9 cellular contexts compared by ENCODE assay signal in the genomic region with DNA sequence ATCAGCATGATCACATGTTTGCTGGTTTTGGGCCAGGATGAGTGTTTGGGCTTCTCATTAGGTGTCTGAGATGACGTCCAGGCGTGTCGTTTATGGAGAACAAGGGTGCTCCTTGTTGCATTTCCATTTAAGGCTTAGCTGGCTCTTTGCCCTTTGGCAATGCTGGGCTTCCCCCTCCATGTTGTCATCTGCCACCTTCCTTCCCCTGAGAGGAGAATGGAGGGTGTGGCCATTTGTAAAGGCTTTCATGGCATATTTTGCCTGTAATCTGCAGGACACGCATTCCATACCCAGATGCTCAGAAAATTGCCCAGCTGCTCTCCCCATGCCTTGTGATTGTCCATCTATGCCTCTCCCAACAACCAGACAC. TPM values are rescaled to one million over a fixed set of nuclear protein-coding genes. Genes with fewer than 3 reads are reported as not detected.
DNase-seq lines count a peak whose midpoint lies in the region; ATAC-seq, FAIRE-seq and TF ChIP-seq lines count a peak whose summit lies in the region.
"Had no signal": no experiment of that assay in that cellular context is flagged by ENCODE, and none has a peak within 500 bp of the region (broad histone marks: within the 10 kb centered on the region; RNA-seq: fewer than 3 reads in every experiment).

No MANE protein-coding gene starts in this region.

- peak overlapping the region; percentile 55 to 96 (median 78) for H3K4me2 ChIP-seq in BLaER1 treated with 17β-estradiol and CSF1 and Interleukin-3, amounts not matched to agents 10 nM and 100 nM
- peak overlapping the region; percentile 79 for H3K4me2 ChIP-seq in keratinocyte (ENCODE audit: control insufficient read depth, extremely low read depth, insufficient read depth, low read depth, low read length)

- H3K9me3 ChIP-seq in BLaER1 treated with 17β-estradiol and CSF1 and Interleukin-3, amounts not matched to agents 10 nM and 100 nM (replicated peaks in 1 of 11) = no peaks in the 10 kb centered on the region
- H3K9me3 ChIP-seq in RWPE2 (ENCODE audit: severe bottlenecking) (no peaks in the 10 kb centered on the region), keratinocyte (ENCODE audit: control insufficient read depth, low read depth, low read length) (no peaks in the 10 kb centered on the region), sigmoid colon (no peaks in the 10 kb centered on the region)
- H3K9me3 ChIP-seq in CD4-positive, alpha-beta memory T cell (ENCODE audit: control insufficient read depth in 1 of 2, low read length in 2 of 2) = no peaks in the 10 kb centered on the region

- H3K27ac Mint-ChIP-seq in natural killer cell (no peak overlapping the region), endothelial cell (ENCODE audit: unreplicated experiment) (no peak overlapping the region)
- H3K27ac Mint-ChIP-seq in CD4-positive, alpha-beta memory T cell = no peak overlapping the region

- H3K27me3 Mint-ChIP-seq in natural killer cell (ENCODE audit: low read depth in 2 of 2) = peaks cover 0 to 28% of the 10 kb centered on the region in 2 donors
- peaks cover 23 to 24% of the 10 kb centered on the region in 2 donors for H3K27me3 Mint-ChIP-seq in CD4-positive, alpha-beta memory T cell
- peaks cover 3% of the 10 kb centered on the region for H3K27me3 Mint-ChIP-seq in endothelial cell (ENCODE audit: unreplicated experiment)

- H3K36me3 ChIP-seq in BLaER1 treated with 17β-estradiol and CSF1 and Interleukin-3, amounts not matched to agents 10 nM and 100 nM = no peaks in the 10 kb centered on the region
- peaks cover 46% of the 10 kb centered on the region for H3K36me3 ChIP-seq in RWPE2 (ENCODE audit: low read depth)
- H3K36me3 ChIP-seq in keratinocyte (ENCODE audit: control insufficient read depth in 2 of 2, extremely low read depth in 1 of 2, insufficient read depth in 2 of 2, low read length in 2 of 2) = peaks cover 31 to 38% of the 10 kb centered on the region in 2 experiments
- no peaks in the 10 kb centered on the region for H3K36me3 ChIP-seq in sigmoid colon
- no peaks in the 10 kb centered on the region for H3K36me3 ChIP-seq in CD4-positive, alpha-beta memory T cell (ENCODE audit: insufficient read depth, low read length)

- WGBS in sigmoid colon, 2 donors = 12 to 57% methylated on average over 4 of the region's 4 CpGs

- no peak for TF ChIP-seq POLR2A in sigmoid colon (IDR thresholded peaks at IDR 0.05)

- H3K9ac ChIP-seq in BLaER1 treated with 17β-estradiol and CSF1 and Interleukin-3, amounts not matched to agents 10 nM and 100 nM = peak overlapping the region in 5 of 11 experiments; percentile 11 to 66 (median 59); a peak in 7 of 22 replicates
- H3K9ac ChIP-seq in keratinocyte (ENCODE audit: control insufficient read depth, extremely low read depth, insufficient read depth, low read length) = peak overlapping the region; percentile 89

- no peaks in the 10 kb centered on the region for H4K20me1 ChIP-seq in BLaER1 treated with 17β-estradiol and CSF1 and Interleukin-3, amounts not matched to agents 10 nM and 100 nM
- H4K20me1 ChIP-seq in keratinocyte (ENCODE audit: control insufficient read depth, extremely low read depth, insufficient read depth, low read length) = no peaks in the 10 kb centered on the region

- no peak overlapping the region for H2AFZ ChIP-seq in keratinocyte (ENCODE audit: control insufficient read depth, low read length)

- H3K36me3 Mint-ChIP-seq in natural killer cell (no peaks in the 10 kb centered on the region), endothelial cell (ENCODE audit: low read depth, unreplicated experiment) (no peaks in the 10 kb centered on the region)
- no peaks in the 10 kb centered on the region for H3K36me3 Mint-ChIP-seq in CD4-positive, alpha-beta memory T cell

- H3K4me3 Mint-ChIP-seq in natural killer cell (no peak overlapping the region), endothelial cell (ENCODE audit: unreplicated experiment) (no peak overlapping the region)
- no peak overlapping the region for H3K4me3 Mint-ChIP-seq in CD4-positive, alpha-beta memory T cell

- TF ChIP-seq CTCF in RWPE2 (IDR thresholded peaks at IDR 0.05; ENCODE audit: poor library complexity, severe bottlenecking) = no peak
- TF ChIP-seq CTCF in keratinocyte (optimal IDR thresholded peaks at IDR 0.05 in 1 of 3, IDR thresholded peaks at IDR 0.05 in 1 of 3, conservative IDR thresholded peaks at IDR 0.05 in 1 of 3; ENCODE audit: extremely low read depth in 1 of 3, insufficient read depth in 2 of 3, low read length in 3 of 3) = no peak
- TF ChIP-seq CTCF in natural killer cell (IDR thresholded peaks at IDR 0.05) = no peak
- no peak for TF ChIP-seq CTCF in sigmoid colon (IDR thresholded peaks at IDR 0.05)
- no peak for TF ChIP-seq CTCF in endothelial cell (IDR thresholded peaks at IDR 0.05; ENCODE audit: unreplicated experiment)

- H3K79me2 ChIP-seq in keratinocyte (ENCODE audit: control insufficient read depth, insufficient read depth, low read length) = peaks cover 63% of the 10 kb centered on the region

- intact Hi-C loops in natural killer cell (cut with micrococcal nuclease) = no loop called here
- intact Hi-C loops in sigmoid colon (cut with DNase I) = no loop called here
- intact Hi-C loops in CD4-positive, alpha-beta memory T cell (cut with micrococcal nuclease) = no loop called here

- peak; percentile 34 for DNase-seq in M059J (ENCODE audit: low read depth)
- DNase-seq in RWPE2 (ENCODE audit: low spot score) = peak; percentile 88
- DNase-seq in keratinocyte (ENCODE audit: low read depth, low spot score) = peak; percentile 99
- no peak for DNase-seq in natural killer cell
- no peak for DNase-seq in sigmoid colon
- no peak for DNase-seq in CD4-positive, alpha-beta memory T cell
- no peak for DNase-seq in endothelial cell (ENCODE audit: low spot score)
- DNase-seq: activated T-cell treated with anti-CD3 and anti-CD28 coated beads, Interleukin-2, amount 50 U/mL, for 1 hour had no signal

- H3K4me1 Mint-ChIP-seq in natural killer cell (no peaks in the 10 kb centered on the region), endothelial cell (ENCODE audit: unreplicated experiment) (peaks cover 8% of the 10 kb centered on the region)
- H3K4me1 Mint-ChIP-seq in CD4-positive, alpha-beta memory T cell = no peaks in the 10 kb centered on the region

- H3K27me3 ChIP-seq in BLaER1 treated with 17β-estradiol and CSF1 and Interleukin-3, amounts not matched to agents 10 nM and 100 nM = peaks cover 0 to 3% (median 0%) of the 10 kb centered on the region in 11 experiments; a peak in 1 of 22 replicates
- H3K27me3 ChIP-seq in RWPE2 (ENCODE audit: insufficient read depth, poor library complexity, severe bottlenecking) (no peaks in the 10 kb centered on the region), keratinocyte (ENCODE audit: control insufficient read depth, extremely low read depth, insufficient read depth, low read length) (no peaks in the 10 kb centered on the region), sigmoid colon (peaks cover 5 to 31% (median 6%) of the 10 kb centered on the region in 3 donors)
- no peaks in the 10 kb centered on the region for H3K27me3 ChIP-seq in CD4-positive, alpha-beta memory T cell (ENCODE audit: insufficient read depth, low read length)

- CTCF ChIA-PET in CD4-positive, alpha-beta memory T cell (lab: Charles Lee; ENCODE audit: partially characterized antibody) = no interaction called here

- peak overlapping the region in 9 of 11 experiments; percentile 11 to 81 (median 61); a peak in 14 of 22 replicates for H3K27ac ChIP-seq in BLaER1 treated with 17β-estradiol and CSF1 and Interleukin-3, amounts not matched to agents 10 nM and 100 nM
- H3K27ac ChIP-seq in RWPE2 (ENCODE audit: poor library complexity, severe bottlenecking) (peak overlapping the region; percentile 92), keratinocyte (ENCODE audit: control insufficient read depth, insufficient read depth, low read length) (peak overlapping the region; percentile 99), sigmoid colon (no peak overlapping the region)
- H3K27ac ChIP-seq in CD4-positive, alpha-beta memory T cell (ENCODE audit: low read depth, low read length) = no peak overlapping the region

- H3K4me3 ChIP-seq in BLaER1 treated with 17β-estradiol and CSF1 and Interleukin-3, amounts not matched to agents 10 nM and 100 nM = no peak overlapping the region
- H3K4me3 ChIP-seq in RWPE2 (ENCODE audit: severe bottlenecking) (no peak overlapping the region), keratinocyte (ENCODE audit: control insufficient read depth in 2 of 3, extremely low read depth in 1 of 3, insufficient read depth in 2 of 3, low read depth in 1 of 3, low read length in 3 of 3) (peak overlapping the region in 1 of 3 experiments; percentile 19), sigmoid colon (no peak overlapping the region)
- H3K4me3 ChIP-seq in CD4-positive, alpha-beta memory T cell (ENCODE audit: low read length in 2 of 2) = no peak overlapping the region

- peaks cover 47 to 82% (median 59%) of the 10 kb centered on the region in 10 experiments for H3K4me1 ChIP-seq in BLaER1 treated with 17β-estradiol and CSF1 and Interleukin-3, amounts not matched to agents 10 nM and 100 nM
- H3K4me1 ChIP-seq in RWPE2 (ENCODE audit: insufficient read depth, poor library complexity, severe bottlenecking) = peaks cover 62% of the 10 kb centered on the region
- H3K4me1 ChIP-seq in keratinocyte (ENCODE audit: control insufficient read depth, extremely low read depth, insufficient read depth, low read length) = peaks cover 66% of the 10 kb centered on the region
- H3K4me1 ChIP-seq in sigmoid colon = no peaks in the 10 kb centered on the region
- no peaks in the 10 kb centered on the region for H3K4me1 ChIP-seq in CD4-positive, alpha-beta memory T cell (ENCODE audit: insufficient read depth, low read length)

- H3K9me3 Mint-ChIP-seq in natural killer cell = no peaks in the 10 kb centered on the region
- H3K9me3 Mint-ChIP-seq in CD4-positive, alpha-beta memory T cell = peaks cover 0 to 2% (median 0%) of the 10 kb centered on the region in 8 donors
- no peaks in the 10 kb centered on the region for H3K9me3 Mint-ChIP-seq in endothelial cell (ENCODE audit: unreplicated experiment)

- H3K9me1 ChIP-seq in keratinocyte (ENCODE audit: control insufficient read depth, extremely low read depth, insufficient read depth, low read length) = no peaks in the 10 kb centered on the region

- FAIRE-seq in keratinocyte (lab: Jason Lieb, UNC) = peak; percentile 98

- TF ChIP-seq EP300 in sigmoid colon (IDR thresholded peaks at IDR 0.05) = no peak

- dilution Hi-C loops in keratinocyte (cut with MboI; ENCODE audit: extremely low pct_ligation_motif_present, low sequenced_read_pairs) = no loop called here

- POLR2A ChIA-PET in CD4-positive, alpha-beta memory T cell (lab: Charles Lee; ENCODE audit: partially characterized antibody) = no interaction called here

- ATAC-seq in RWPE2 (ENCODE audit: low read depth) = peak; percentile 47
- ATAC-seq in natural killer cell = no peak

RNA-seq across cellular contexts. Expression of a gene that starts 27.7 kb away (rescaled TPM):
- total RNA-seq in M059J (2014; rRNA removed; shearing (Covaris generic)) = 0.15 TPM in 1 of 2 replicates, not detected in the other
- 163 to 301 TPM (median 169 TPM) in 3 replicates for polyA plus RNA-seq in keratinocyte
- 262 TPM for polyA plus RNA-seq in keratinocyte (2011; ENCODE audit: low read depth)
- polyA plus RNA-seq in keratinocyte (2011; cell fraction: cytosol; rRNA removed) = 168 and 222 TPM in 2 replicates
- polyA plus RNA-seq in keratinocyte (2011; cell fraction: nucleus; rRNA removed) = 418 and 503 TPM in 2 replicates
- 160 and 587 TPM in 2 replicates for polyA plus RNA-seq in keratinocyte (2012; ENCODE audit: low replicate concordance)
- polyA minus RNA-seq in keratinocyte = 263 to 433 TPM (median 366 TPM) in 3 replicates
- polyA minus RNA-seq in keratinocyte (2011; cell fraction: cytosol; rRNA and poly(A)+ RNA removed) = 238 TPM
- polyA minus RNA-seq in keratinocyte (2011; cell fraction: nucleus; rRNA and poly(A)+ RNA removed) = 239 and 304 TPM in 2 replicates
- not detected for total RNA-seq in natural killer cell
- under 1 TPM in 2 of 4 donors, not detected in 2; under 0.01 to 0.16 TPM for total RNA-seq in sigmoid colon
- polyA plus RNA-seq in sigmoid colon = under 1 TPM; under 0.01 to 0.60 (median 0.48) TPM
- not detected for total RNA-seq in CD4-positive, alpha-beta memory T cell
- not detected for polyA plus RNA-seq in CD4-positive, alpha-beta memory T cell
- 0.64 TPM for total RNA-seq in endothelial cell (ENCODE audit: unreplicated experiment)

Comparison
In these comparisons a context has a peak if more than half of its experiments do, and no peak if none do; other contexts are left out.
1. H3K27ac ChIP-seq: peak in BLaER1 treated with 17β-estradiol and CSF1 and Interleukin-3, amounts not matched to agents 10 nM and 100 nM (9 of 11), RWPE2 (single experiment) and keratinocyte (single experiment); none in sigmoid colon (0 of 4) and CD4-positive, alpha-beta memory T cell (single experiment).
2. DNase-seq: peak in M059J (single experiment), RWPE2 (single experiment) and keratinocyte (single experiment); none in natural killer cell (single experiment), sigmoid colon (single experiment), CD4-positive, alpha-beta memory T cell (0 of 5) and endothelial cell (single experiment).